Comparison of ENCODE assay signal across 8 cellular contexts in genomic region chrX:1661048-1661921, GRCh38. TPM values are rescaled to one million over a fixed set of nuclear protein-coding genes. Genes with fewer than 3 reads are reported as not detected.
A peak's percentile ranks its signal among the peaks of the same experiment; 100 is the strongest.
DNase-seq lines count a peak whose midpoint lies in the region; ATAC-seq and TF ChIP-seq lines count a peak whose summit lies in the region.

No MANE protein-coding gene starts in this region.

- peak overlapping the region; percentile 50 for H3K27ac Mint-ChIP-seq in neural progenitor cell

- H3K9me3 Mint-ChIP-seq in neural progenitor cell: peaks cover 3% of the 10 kb centered on the region

- no peaks in the 10 kb centered on the region for H3K79me2 ChIP-seq in neural progenitor cell (ENCODE audit: low read depth)

- no peaks in the 10 kb centered on the region for H4K20me1 ChIP-seq in neural progenitor cell (ENCODE audit: low read depth)

- peaks cover 13% of the 10 kb centered on the region for H3F3A ChIP-seq in neural progenitor cell (ENCODE audit: low read depth)

- H2AFZ ChIP-seq in neural progenitor cell (replicated peaks): no peak overlapping the region

- no peak overlapping the region for H3K4me2 ChIP-seq in neural progenitor cell

- no peak overlapping the region for H3K27ac ChIP-seq in ascending aorta
- no peak overlapping the region for H3K27ac ChIP-seq in neural progenitor cell

- H3K4me3 ChIP-seq in GM12865 (ENCODE audit: low read depth, low read length): peak overlapping the region; percentile 81
- no peak overlapping the region for H3K4me3 ChIP-seq in ascending aorta
- no peak overlapping the region for H3K4me3 ChIP-seq in neural progenitor cell

- H3K9me3 ChIP-seq in ascending aorta (no peaks in the 10 kb centered on the region), neural progenitor cell (ENCODE audit: low read depth) (no peaks in the 10 kb centered on the region)

- peaks cover 12% of the 10 kb centered on the region for H3K27me3 Mint-ChIP-seq in neural progenitor cell (ENCODE audit: insufficient read depth, low read depth)

- H3K36me3 Mint-ChIP-seq in neural progenitor cell: no peaks in the 10 kb centered on the region

- no peak overlapping the region for H3K9ac ChIP-seq in neural progenitor cell

- peaks cover 35% of the 10 kb centered on the region for H3K4me1 Mint-ChIP-seq in neural progenitor cell

- H3K4me3 Mint-ChIP-seq in neural progenitor cell: no peak overlapping the region

- no peaks in the 10 kb centered on the region for H3K4me1 ChIP-seq in ascending aorta
- peaks cover 13% of the 10 kb centered on the region for H3K4me1 ChIP-seq in neural progenitor cell

- DNase-seq in GM12865 (ENCODE audit: low read depth) (peak; percentile 97), SK-N-DZ (ENCODE audit: low spot score) (peak; percentile 33), ascending aorta (ENCODE audit: low spot score in 2 of 2) (peak; percentile 22 to 71), neural progenitor cell (ENCODE audit: low spot score) (peak; percentile 80), NCI-H146 (lab: John Stamatoyannopoulos, UW) (no peak), SW 1271 (lab: John Stamatoyannopoulos, UW) (no peak)

- peak; percentile 88 for ATAC-seq in HG02571 (IDR thresholded peaks at IDR 0.05; ENCODE audit: unreplicated experiment)
- no peak for ATAC-seq in GM18873 (IDR thresholded peaks at IDR 0.05; ENCODE audit: low FRiP score, unreplicated experiment)

- TF ChIP-seq CTCF in GM12865 (IDR thresholded peaks at IDR 0.05; ENCODE audit: insufficient read depth, low read depth, low read length, missing control alignments) (no peak), ascending aorta (IDR thresholded peaks at IDR 0.05) (no peak), neural progenitor cell (IDR thresholded peaks at IDR 0.05) (no peak)

- intact Hi-C loops in ascending aorta (cut with DNase I): no loop called here

- H3K27me3 ChIP-seq in ascending aorta: no peaks in the 10 kb centered on the region
- no peaks in the 10 kb centered on the region for H3K27me3 ChIP-seq in neural progenitor cell

- H3K36me3 ChIP-seq in ascending aorta (no peaks in the 10 kb centered on the region), neural progenitor cell (no peaks in the 10 kb centered on the region)

RNA-seq across cellular contexts. Expression of gene ASMT, which starts 46.4 kb away (rescaled TPM):
- not detected in 2 replicates for polyA plus RNA-seq in SK-N-DZ (2014; cell fraction: cytosol; rRNA removed)
- not detected in 2 replicates for polyA plus RNA-seq in SK-N-DZ (2014; cell fraction: nucleus; rRNA removed)
- 37.5 TPM for total RNA-seq in ascending aorta
- 0.28 TPM in 1 of 2 replicates, not detected in the other for total RNA-seq in neural progenitor cell (ENCODE audit: low replicate concordance)

Comparison
In these comparisons a context has a peak if more than half of its experiments do, and no peak if none do; other contexts are left out.
1. DNase-seq: peak in GM12865 (single experiment), SK-N-DZ (single experiment), ascending aorta (2 of 2) and neural progenitor cell (single experiment); none in NCI-H146 (single experiment) and SW 1271 (0 of 2).
2. RNA of gene ASMT, which starts 46.4 kb away (total RNA-seq): 37.5 TPM in ascending aorta (single experiment); 0.28 TPM in neural progenitor cell; every median in the first group is over 10 times any median in the second.